21 cellular contexts compared by ENCODE assay signal in genomic region chr9:137743695-137744094, GRCh38.
"Had no signal": no experiment of that assay in that cellular context is flagged by ENCODE, and none has a peak within 500 bp of the region (broad histone marks: within the 10 kb centered on the region; RNA-seq: fewer than 3 reads in every experiment).

No MANE protein-coding gene starts in this region.

- H3K9me3 Mint-ChIP-seq: activated CD4-positive, alpha-beta T cell treated with anti-CD3 and anti-CD28 coated beads, Interleukin-2, amount 10 ng/mL, durations not matched to agents 7 days and 5 days; activated naive CD4-positive, alpha-beta T cell treated with anti-CD3 and anti-CD28 coated beads for 36 hours; activated naive CD8-positive, alpha-beta T cell treated with anti-CD3 and anti-CD28 coated beads, Interleukin-2, amount 50 U/mL, for 24 hours; activated T-helper 2 cell treated with anti-CD3 and anti-CD28 coated beads, Interferon-gamma antibody, Interleukin-2, Interleukin-4, amounts not matched to agents 10 μg/mL and 5 μg/mL and 100 μg/mL, durations not matched to agents 14 hours and 24 hours and 36 hours; effector memory CD8-positive, alpha-beta T cell had no signal

- H3K27ac ChIP-seq: breast epithelium, epithelial cell of prostate, heart left ventricle, lower lobe of right lung, pancreas, sigmoid colon, tibial nerve, uterus had no signal

- H3K4me3 ChIP-seq: breast epithelium, heart left ventricle, lower lobe of right lung, pancreas, sigmoid colon, tibial nerve, uterus had no signal

- H3K36me3 ChIP-seq: uterus had no signal

- H3K27me3 ChIP-seq: breast epithelium, heart left ventricle, pancreas, sigmoid colon, tibial nerve, uterus had no signal

- ATAC-seq: activated naive CD8-positive, alpha-beta T cell treated with anti-CD3 and anti-CD28 coated beads, Interleukin-2, amount 50 U/mL, for 24 hours; effector memory CD8-positive, alpha-beta T cell; left cardiac atrium; lower lobe of right lung; pancreas had no signal

- H3K4me3 Mint-ChIP-seq: activated CD4-positive, alpha-beta T cell treated with anti-CD3 and anti-CD28 coated beads, Interleukin-2, amount 10 ng/mL, durations not matched to agents 7 days and 5 days; activated naive CD4-positive, alpha-beta T cell treated with anti-CD3 and anti-CD28 coated beads for 36 hours; activated naive CD8-positive, alpha-beta T cell treated with anti-CD3 and anti-CD28 coated beads, Interleukin-2, amount 50 U/mL, for 24 hours; effector memory CD8-positive, alpha-beta T cell had no signal

- H3K4me1 ChIP-seq: breast epithelium, lower lobe of right lung, pancreas had no signal

- FAIRE-seq: frontal cortex, pancreas, TTC549 had no signal

- H3K27ac Mint-ChIP-seq: activated naive CD4-positive, alpha-beta T cell treated with anti-CD3 and anti-CD28 coated beads for 36 hours; activated naive CD8-positive, alpha-beta T cell treated with anti-CD3 and anti-CD28 coated beads, Interleukin-2, amount 50 U/mL, for 24 hours; activated T-helper 2 cell treated with anti-CD3 and anti-CD28 coated beads, Interferon-gamma antibody, Interleukin-2, Interleukin-4, amounts not matched to agents 10 μg/mL and 5 μg/mL and 100 μg/mL, durations not matched to agents 14 hours and 24 hours and 36 hours had no signal

- H3K9me3 ChIP-seq: breast epithelium, heart left ventricle, lower lobe of right lung, pancreas, sigmoid colon, tibial nerve, uterus had no signal

- H3K27me3 Mint-ChIP-seq: activated CD4-positive, alpha-beta T cell treated with anti-CD3 and anti-CD28 coated beads, Interleukin-2, amount 10 ng/mL, durations not matched to agents 7 days and 5 days; activated naive CD8-positive, alpha-beta T cell treated with anti-CD3 and anti-CD28 coated beads, Interleukin-2, amount 50 U/mL, for 24 hours; effector memory CD8-positive, alpha-beta T cell had no signal

- DNase-seq: activated CD4-positive, alpha-beta T cell treated with anti-CD3 and anti-CD28 coated beads, Interleukin-2, amount 10 ng/mL, durations not matched to agents 7 days and 5 days; activated naive CD4-positive, alpha-beta T cell treated with anti-CD3 and anti-CD28 coated beads for 36 hours; activated naive CD8-positive, alpha-beta T cell treated with anti-CD3 and anti-CD28 coated beads, Interleukin-2, amount 50 U/mL, for 24 hours; aorta; dermis blood vessel endothelial cell; effector memory CD8-positive, alpha-beta T cell; heart left ventricle; left cardiac atrium; lower lobe of right lung; pancreas; sigmoid colon; stimulated activated CD4-positive, alpha-beta T cell treated with anti-CD3 and anti-CD28 coated beads, Interleukin-1b, Interleukin-23, amount 100 ng/mL, for 48 hours; substantia nigra; T-helper 2 cell; uterus had no signal
